13 cellular contexts compared by ENCODE assay signal in genomic region chr19:5823579-5824281, GRCh38. TPM values are rescaled to one million over a fixed set of nuclear protein-coding genes. Genes with fewer than 3 reads are reported as not detected.
DNase-seq lines count a peak whose midpoint lies in the region; ATAC-seq, FAIRE-seq and TF ChIP-seq lines count a peak whose summit lies in the region.
"Had no signal": no experiment of that assay in that cellular context is flagged by ENCODE, and none has a peak within 500 bp of the region (broad histone marks: within the 10 kb centered on the region; RNA-seq: fewer than 3 reads in every experiment).

No MANE protein-coding gene starts in this region.

- H3K4me1 ChIP-seq in breast epithelium: peaks cover 0 to 3% of the 10 kb centered on the region in 2 donors

- TF ChIP-seq CTCF in breast epithelium (IDR thresholded peaks at IDR 0.05) (no peak), fibroblast of pulmonary artery (IDR thresholded peaks at IDR 0.05; ENCODE audit: low read length, missing control alignments) (peak; percentile 9)

- H3K27me3 ChIP-seq in breast epithelium: no peaks in the 10 kb centered on the region
- H3K27me3 ChIP-seq: adrenal gland, Peyer's patch had no signal

- peak; percentile 72 to 75 for DNase-seq in T47D (ENCODE audit: low read depth in 1 of 2, low spot score in 1 of 2)
- DNase-seq in breast epithelium (ENCODE audit: low spot score in 2 of 2): no peak
- peak; percentile 70 for DNase-seq in RKO (ENCODE audit: low spot score)
- DNase-seq in fibroblast of pulmonary artery (ENCODE audit: low read depth): no peak
- DNase-seq in urothelium cell line (ENCODE audit: low spot score): peak; percentile 41
- DNase-seq in activated naive CD4-positive, alpha-beta T cell treated with anti-CD3 and anti-CD28 coated beads, Interleukin-2, amount 50 U/mL, for 72 hours (ENCODE audit: low spot score in 2 of 2): no peak
- DNase-seq: activated CD4-positive, alpha-beta memory T cell treated with anti-CD3 and anti-CD28 coated beads, Interleukin-2, amount 10 ng/mL, durations not matched to agents 7 days and 5 days; AML-193; erythroblast; Peyer's patch had no signal

- H3K9me3 ChIP-seq in breast epithelium: no peaks in the 10 kb centered on the region
- H3K9me3 ChIP-seq: adrenal gland, Peyer's patch had no signal

- no peak overlapping the region for H3K27ac ChIP-seq in breast epithelium
- H3K27ac ChIP-seq: adrenal gland, Peyer's patch had no signal

- ATAC-seq in HG02970 (IDR thresholded peaks at IDR 0.05; ENCODE audit: low FRiP score, unreplicated experiment) (no peak), HG02981 (IDR thresholded peaks at IDR 0.05; ENCODE audit: unreplicated experiment) (no peak)
- ATAC-seq in activated naive CD4-positive, alpha-beta T cell treated with anti-CD3 and anti-CD28 coated beads, Interleukin-2, amount 50 U/mL, for 72 hours: no peak

- H3K36me3 ChIP-seq in breast epithelium: no peaks in the 10 kb centered on the region
- H3K36me3 ChIP-seq: adrenal gland had no signal

- peaks cover 0 to 7% of the 10 kb centered on the region in 2 donors for H3K36me3 Mint-ChIP-seq in activated naive CD4-positive, alpha-beta T cell treated with anti-CD3 and anti-CD28 coated beads, Interleukin-2, amount 50 U/mL, for 72 hours

- intact Hi-C loops in breast epithelium (cut with DNase I; ENCODE audit: low total_unique reads): no loop called here

- no peaks in the 10 kb centered on the region for H3K9me3 Mint-ChIP-seq in activated naive CD4-positive, alpha-beta T cell treated with anti-CD3 and anti-CD28 coated beads, Interleukin-2, amount 50 U/mL, for 72 hours
- H3K9me3 Mint-ChIP-seq: activated CD4-positive, alpha-beta memory T cell treated with anti-CD3 and anti-CD28 coated beads, Interleukin-2, amount 10 ng/mL, durations not matched to agents 7 days and 5 days had no signal

- TF ChIP-seq POLR2A in breast epithelium (IDR thresholded peaks at IDR 0.05): no peak

- H3K4me3 ChIP-seq in breast epithelium (no peak overlapping the region), fibroblast of pulmonary artery (replicated peaks; ENCODE audit: low read depth, low read length) (no peak overlapping the region)
- H3K4me3 ChIP-seq: adrenal gland, Peyer's patch had no signal

- FAIRE-seq in urothelium cell line (lab: Jason Lieb, UNC): no peak

- H3K27ac Mint-ChIP-seq in activated naive CD4-positive, alpha-beta T cell treated with anti-CD3 and anti-CD28 coated beads, Interleukin-2, amount 50 U/mL, for 72 hours: no peak overlapping the region
- H3K27ac Mint-ChIP-seq: activated CD4-positive, alpha-beta memory T cell treated with anti-CD3 and anti-CD28 coated beads, Interleukin-2, amount 10 ng/mL, durations not matched to agents 7 days and 5 days had no signal

- in situ Hi-C loops in T47D (cut with HindIII; ENCODE audit: low pct_unique_long_range_greater_than_20kb, low sequenced_read_pairs): no loop called here

RNA-seq across cellular contexts. Expression of gene FUT6, which starts 15.8 kb away (rescaled TPM):
- total RNA-seq in breast epithelium: 1 to 10 TPM in 1 of 3 donors, under 1 TPM in 1, not detected in 1; 0.73 to 4.3 TPM
- total RNA-seq in activated naive CD4-positive, alpha-beta T cell treated with anti-CD3 and anti-CD28 coated beads, Interleukin-2, amount 50 U/mL, for 72 hours: under 1 TPM in 1 of 2 donors, not detected in 1; 0.27 TPM
- total RNA-seq: activated CD4-positive, alpha-beta memory T cell treated with anti-CD3 and anti-CD28 coated beads, Interleukin-2, amount 10 ng/mL, durations not matched to agents 7 days and 5 days; adrenal gland had no signal

RNA-seq across cellular contexts. Expression of gene NRTN, which starts 18.9 kb away (rescaled TPM):
- total RNA-seq in breast epithelium: 1 to 10 TPM in 2 of 3 donors, under 1 TPM in 1; 0.48 to 1.8 (median 1.6) TPM
- 1 to 10 TPM; 1.1 to 2.1 TPM for total RNA-seq in activated naive CD4-positive, alpha-beta T cell treated with anti-CD3 and anti-CD28 coated beads, Interleukin-2, amount 50 U/mL, for 72 hours

RNA-seq across cellular contexts. Expression of gene FUT3, which starts 27.5 kb away (rescaled TPM):
- total RNA-seq in breast epithelium: 1 to 10 TPM in 2 of 3 donors, not detected in 1; 1.3 to 2.9 TPM
- total RNA-seq in activated naive CD4-positive, alpha-beta T cell treated with anti-CD3 and anti-CD28 coated beads, Interleukin-2, amount 50 U/mL, for 72 hours: under 1 TPM in 1 of 2 donors, not detected in 1; 0.32 TPM
- total RNA-seq: activated CD4-positive, alpha-beta memory T cell treated with anti-CD3 and anti-CD28 coated beads, Interleukin-2, amount 10 ng/mL, durations not matched to agents 7 days and 5 days had no signal

RNA-seq across cellular contexts. Expression of gene DUS3L, which starts 32.8 kb away (rescaled TPM):
- 10 to 100 TPM; 28.8 to 44.9 (median 37.2) TPM for total RNA-seq in breast epithelium
- total RNA-seq in activated naive CD4-positive, alpha-beta T cell treated with anti-CD3 and anti-CD28 coated beads, Interleukin-2, amount 50 U/mL, for 72 hours: 10 to 100 TPM; 47.2 to 56.3 TPM

RNA-seq across cellular contexts. Expression of gene PRR22, which starts 39.2 kb away (rescaled TPM):
- total RNA-seq in breast epithelium: 1 to 10 TPM in 2 of 3 donors, under 1 TPM in 1; 0.64 to 2.0 (median 1.2) TPM
- total RNA-seq in activated naive CD4-positive, alpha-beta T cell treated with anti-CD3 and anti-CD28 coated beads, Interleukin-2, amount 50 U/mL, for 72 hours: 1 to 10 TPM; 1.8 to 7.4 TPM

Comparison
In these comparisons a context has a peak if more than half of its experiments do, and no peak if none do; other contexts are left out.
1. DNase-seq: peak in T47D (2 of 2), RKO (single experiment) and urothelium cell line (single experiment); none in breast epithelium (0 of 2), fibroblast of pulmonary artery (single experiment) and activated naive CD4-positive, alpha-beta T cell treated with anti-CD3 and anti-CD28 coated beads, Interleukin-2, amount 50 U/mL, for 72 hours (0 of 2).